ENCODE assay signal across 16 cellular contexts in genomic region chr4:73603854-73604584, GRCh38. TPM values are rescaled to one million over a fixed set of nuclear protein-coding genes. Genes with fewer than 3 reads are reported as not detected.
DNase-seq lines count a peak whose midpoint lies in the region; ATAC-seq, FAIRE-seq and TF ChIP-seq lines count a peak whose summit lies in the region.
"Had no signal": no experiment of that assay in that cellular context is flagged by ENCODE, and none has a peak within 500 bp of the region (broad histone marks: within the 10 kb centered on the region; RNA-seq: fewer than 3 reads in every experiment).

No MANE protein-coding gene starts in this region.

- H3K27me3 ChIP-seq in Peyer's patch = no peaks in the 10 kb centered on the region
- H3K27me3 ChIP-seq in H7 (ENCODE audit: control insufficient read depth, insufficient read depth, low read length) = no peaks in the 10 kb centered on the region
- H3K27me3 ChIP-seq: left lung had no signal

- peak; percentile 68 for FAIRE-seq in GM12892 (lab: Jason Lieb, UNC)

- H3K36me3 ChIP-seq in Peyer's patch (no peaks in the 10 kb centered on the region), H7 (replicated peaks; ENCODE audit: control insufficient read depth, insufficient read depth, low read length) (no peaks in the 10 kb centered on the region)
- H3K36me3 ChIP-seq: left lung had no signal

- ATAC-seq in HG02759 (IDR thresholded peaks at IDR 0.05; ENCODE audit: unreplicated experiment) (no peak), GM21367 (IDR thresholded peaks at IDR 0.05; ENCODE audit: unreplicated experiment) (no peak)
- ATAC-seq: activated CD8-positive, alpha-beta memory T cell treated with anti-CD3 and anti-CD28 coated beads, Interleukin-2, amount 10 ng/mL, durations not matched to agents 7 days and 5 days; activated naive CD4-positive, alpha-beta T cell treated with anti-CD3 and anti-CD28 coated beads, Interleukin-2, amount 50 U/mL, for 72 hours had no signal

- TF ChIP-seq POLR2A in GM12892 (IDR thresholded peaks at IDR 0.05; ENCODE audit: low read depth, low read length) (no peak), Peyer's patch (IDR thresholded peaks at IDR 0.05) (no peak)

- H3K9me3 ChIP-seq in Peyer's patch = no peaks in the 10 kb centered on the region
- H3K9me3 ChIP-seq: left lung had no signal

- peaks cover 0 to 64% (median 9%) of the 10 kb centered on the region in 4 donors for H3K4me1 ChIP-seq in Peyer's patch
- H3K4me1 ChIP-seq: left lung had no signal

- peak overlapping the region; percentile 57 to 79 (median 70) for H3K27ac ChIP-seq in Peyer's patch
- H3K27ac ChIP-seq: left lung had no signal

- TF ChIP-seq CTCF in Peyer's patch (IDR thresholded peaks at IDR 0.05) (no peak), fibroblast of pulmonary artery (IDR thresholded peaks at IDR 0.05; ENCODE audit: low read length, missing control alignments) (no peak)

- no peak overlapping the region for H3K4me3 ChIP-seq in Peyer's patch
- H3K4me3 ChIP-seq in fibroblast of pulmonary artery (replicated peaks; ENCODE audit: low read depth, low read length) = no peak overlapping the region
- no peak overlapping the region for H3K4me3 ChIP-seq in H7 (ENCODE audit: insufficient read depth, low read depth, low read length)
- H3K4me3 ChIP-seq: left lung had no signal

- DNase-seq in GM12892 (ENCODE audit: insufficient read length) = no peak
- no peak for DNase-seq in Peyer's patch
- peak; percentile 42 for DNase-seq in fibroblast of pulmonary artery (ENCODE audit: low read depth)
- peak; percentile 64 for DNase-seq in renal cortical epithelial cell (ENCODE audit: low read depth)
- no peak for DNase-seq in H7
- no peak for DNase-seq in hepatic stellate cell (ENCODE audit: low spot score)
- DNase-seq: activated CD8-positive, alpha-beta memory T cell treated with anti-CD3 and anti-CD28 coated beads, Interleukin-2, amount 10 ng/mL, durations not matched to agents 7 days and 5 days; CD4-positive, alpha-beta T cell; MM.1S; NCI-H446; nucleus accumbens; stimulated activated naive CD4-positive, alpha-beta T cell had no signal

RNA-seq across cellular contexts. Expression of gene RASSF6, which starts 16.2 kb away (rescaled TPM):
- polyA plus RNA-seq in GM12892 (2012; ENCODE audit: missing spikeins) = 0.83 TPM
- total RNA-seq in Peyer's patch = 10 to 100 TPM; 37.3 to 48.7 (median 41.6) TPM
- 8.3 and 10.6 TPM in 2 replicates for total RNA-seq in renal cortical epithelial cell
- 0.22 and 0.66 TPM in 2 replicates for total RNA-seq in H7 (2014; rRNA removed; shearing (Covaris generic))
- total RNA-seq: activated CD8-positive, alpha-beta memory T cell treated with anti-CD3 and anti-CD28 coated beads, Interleukin-2, amount 10 ng/mL, durations not matched to agents 7 days and 5 days; activated naive CD4-positive, alpha-beta T cell treated with anti-CD3 and anti-CD28 coated beads, Interleukin-2, amount 50 U/mL, for 72 hours had no signal

Comparison
In these comparisons a context has a peak if more than half of its experiments do, and no peak if none do; other contexts are left out.
1. DNase-seq: peak in fibroblast of pulmonary artery (single experiment) and renal cortical epithelial cell (single experiment); none in GM12892 (single experiment), Peyer's patch (0 of 3), H7 (single experiment) and hepatic stellate cell (single experiment).